ENCODE assay signal across 8 cellular contexts in genomic region chr7:99112097-99112496, GRCh38. TPM values are rescaled to one million over a fixed set of nuclear protein-coding genes. Genes with fewer than 3 reads are reported as not detected.
DNase-seq lines count a peak whose midpoint lies in the region; ATAC-seq and TF ChIP-seq lines count a peak whose summit lies in the region.

No MANE protein-coding gene starts in this region.

- H2BK120ac ChIP-seq in trophoblast cell (ENCODE audit: insufficient read depth, low read length, poor library complexity): no peak overlapping the region

- no peak overlapping the region for H2AFZ ChIP-seq in SU-DHL-6 (ENCODE audit: low read depth, low read length, severe bottlenecking)
- no peak overlapping the region for H2AFZ ChIP-seq in trophoblast cell (ENCODE audit: insufficient read depth, low read length, poor library complexity)

- H3F3A ChIP-seq in SU-DHL-6 (ENCODE audit: insufficient read depth): no peaks in the 10 kb centered on the region

- no peak overlapping the region for H3K4me3 ChIP-seq in SU-DHL-6 (ENCODE audit: insufficient read depth, low read length, poor library complexity, severe bottlenecking)
- no peak overlapping the region for H3K4me3 ChIP-seq in trophoblast cell (ENCODE audit: low read depth, low read length)

- peak overlapping the region; percentile 1 for H3K4me2 ChIP-seq in SU-DHL-6 (ENCODE audit: low read depth, low read length, poor library complexity, severe bottlenecking)
- H3K4me2 ChIP-seq in trophoblast cell (ENCODE audit: low read length): peak overlapping the region; percentile 19

- no peaks in the 10 kb centered on the region for H3K27me3 ChIP-seq in SU-DHL-6 (ENCODE audit: low read length)
- no peaks in the 10 kb centered on the region for H3K27me3 ChIP-seq in trophoblast cell (ENCODE audit: insufficient read depth, low read length)

- ATAC-seq in GM19035 (IDR thresholded peaks at IDR 0.05; ENCODE audit: unreplicated experiment): peak; percentile 82
- ATAC-seq in HG02885 (IDR thresholded peaks at IDR 0.05; ENCODE audit: poor library complexity, unreplicated experiment): peak; percentile 88
- ATAC-seq in HG02970 (IDR thresholded peaks at IDR 0.05; ENCODE audit: low FRiP score, unreplicated experiment): no peak

- H3K14ac ChIP-seq in trophoblast cell (ENCODE audit: low read length): no peak overlapping the region

- H4K91ac ChIP-seq in trophoblast cell (ENCODE audit: low read depth, low read length): no peak overlapping the region

- H3K79me1 ChIP-seq in trophoblast cell (ENCODE audit: low read length): peaks cover 6% of the 10 kb centered on the region

- no peak overlapping the region for H4K12ac ChIP-seq in trophoblast cell (ENCODE audit: low read depth, low read length)

- no CpG with 5 or more reads among the region's 2 CpGs for WGBS in trophoblast cell (ENCODE audit: extremely low coverage, insufficient coverage, insufficient read length)

- H4K20me1 ChIP-seq in SU-DHL-6 (ENCODE audit: low read depth, low read length): peaks cover 30% of the 10 kb centered on the region

- no peak overlapping the region for H3K18ac ChIP-seq in trophoblast cell (ENCODE audit: low read length)

- no peaks in the 10 kb centered on the region for H3K36me3 ChIP-seq in SU-DHL-6 (ENCODE audit: low read length)
- H3K36me3 ChIP-seq in trophoblast cell (ENCODE audit: control insufficient read depth in 1 of 2, insufficient read depth in 2 of 2, low read length in 2 of 2): no peaks in the 10 kb centered on the region

- no peak overlapping the region for H3K23ac ChIP-seq in trophoblast cell (ENCODE audit: low read length)

- H3K4ac ChIP-seq in trophoblast cell (ENCODE audit: low read depth, low read length): peak overlapping the region; percentile 83

- H3K4me1 ChIP-seq in trophoblast cell (ENCODE audit: control insufficient read depth in 1 of 2, insufficient read depth in 2 of 2, low read length in 2 of 2): peaks cover 16 to 20% of the 10 kb centered on the region in 2 experiments

- H3K9ac ChIP-seq in SU-DHL-6 (ENCODE audit: low read length) (no peak overlapping the region), trophoblast cell (ENCODE audit: low read length) (no peak overlapping the region)

- H2BK5ac ChIP-seq in trophoblast cell (ENCODE audit: low read depth, low read length, poor library complexity): peak overlapping the region; percentile 43

- peaks cover 94% of the 10 kb centered on the region for H3K79me2 ChIP-seq in SU-DHL-6 (ENCODE audit: insufficient read depth, low read length)
- peaks cover 13% of the 10 kb centered on the region for H3K79me2 ChIP-seq in trophoblast cell (ENCODE audit: control insufficient read depth, insufficient read depth, low read length, poor library complexity)

- H3K9me2 ChIP-seq in SU-DHL-6 (replicated peaks; ENCODE audit: insufficient read depth, low read length): no peaks in the 10 kb centered on the region

- H2AK5ac ChIP-seq in trophoblast cell (ENCODE audit: low read length): no peak overlapping the region

- no peak overlapping the region for H4K8ac ChIP-seq in trophoblast cell (ENCODE audit: low read depth, low read length)

- DNase-seq in trophoblast cell: no peak
- no peak for DNase-seq in NCI-H1105 (lab: John Stamatoyannopoulos, UW)
- no peak for DNase-seq in AG20443 (ENCODE audit: low spot score)
- DNase-seq in DMS 273 treated with DMSO at 0.1 percent for 48 hours (lab: John Stamatoyannopoulos, UW): no peak

- H2BK12ac ChIP-seq in trophoblast cell (ENCODE audit: low read length): no peak overlapping the region

- H3K27ac ChIP-seq in SU-DHL-6 (ENCODE audit: low read depth, low read length): no peak overlapping the region
- peak overlapping the region; percentile 53 for H3K27ac ChIP-seq in trophoblast cell (ENCODE audit: low read depth, low read length)

- no peak for TF ChIP-seq CTCF in SU-DHL-6 (IDR thresholded peaks at IDR 0.05; ENCODE audit: insufficient read depth, low read length, poor library complexity, severe bottlenecking)

- no peaks in the 10 kb centered on the region for H3K9me3 ChIP-seq in SU-DHL-6 (ENCODE audit: insufficient read depth, low read length)
- peaks cover 2% of the 10 kb centered on the region for H3K9me3 ChIP-seq in trophoblast cell (ENCODE audit: insufficient read depth, low read depth, low read length)

RNA-seq across cellular contexts. Expression of gene SMURF1, which starts 31.8 kb away (rescaled TPM):
- polyA plus RNA-seq in trophoblast cell (2013): 31.9 and 34.4 TPM in 2 replicates
